In genomic region chr16:57283214-57283955, GRCh38 we compare ENCODE assay signal across 10 cellular contexts. TPM values are rescaled to one million over a fixed set of nuclear protein-coding genes. Genes with fewer than 3 reads are reported as not detected.
DNase-seq lines count a peak whose midpoint lies in the region; ATAC-seq, FAIRE-seq and TF ChIP-seq lines count a peak whose summit lies in the region.
"Had no signal": no experiment of that assay in that cellular context is flagged by ENCODE, and none has a peak within 500 bp of the region (broad histone marks: within the 10 kb centered on the region; RNA-seq: fewer than 3 reads in every experiment).

No MANE protein-coding gene starts in this region.

- DNase-seq in Right ventricle myocardium superior (no peak), Right ventricle myocardium inferior (ENCODE audit: missing footprints) (no peak), H1 (ENCODE audit: low read depth in 1 of 2, low spot score in 2 of 2) (no peak), naive B cell (no peak), ureter (ENCODE audit: low spot score) (peak; percentile 61), GM19239 (ENCODE audit: insufficient read length, low spot score) (no peak), GM10248 (ENCODE audit: extremely low spot score) (no peak)
- DNase-seq: NCI-H510A treated with DMSO at 0.1 percent for 48 hours had no signal

- FAIRE-seq in H1 (lab: Jason Lieb, UNC) (no peak), GM19239 (lab: Jason Lieb, UNC) (no peak)
- FAIRE-seq: endometrium had no signal

- intact Hi-C loops in Right ventricle myocardium superior (cut with DNase I), result no loop called here
- intact Hi-C loops in Right ventricle myocardium inferior (cut with DNase I), result no loop called here

- H4K20me1 ChIP-seq in H1 (replicated peaks in 1 of 2; ENCODE audit: control insufficient read depth in 1 of 2, insufficient read depth in 2 of 2, low read length in 2 of 2), result no peaks in the 10 kb centered on the region

- H3K9ac ChIP-seq in H1 (replicated peaks in 1 of 4; ENCODE audit: extremely low read depth in 1 of 4, low read depth in 3 of 4, low read length in 3 of 4), result no peak overlapping the region

- H3K9me3 Mint-ChIP-seq in naive B cell, result no peaks in the 10 kb centered on the region

- no peaks in the 10 kb centered on the region for H3K36me3 Mint-ChIP-seq in naive B cell

- H2AK5ac ChIP-seq in H1 (ENCODE audit: low read depth, low read length), result no peak overlapping the region

- H4K91ac ChIP-seq in H1 (replicated peaks; ENCODE audit: insufficient read length, low read length), result peak overlapping the region; percentile 73

- H4K8ac ChIP-seq in H1 (ENCODE audit: extremely low read depth, insufficient read depth, low read length), result no peak overlapping the region

- no peaks in the 10 kb centered on the region for H3K79me1 ChIP-seq in H1 (ENCODE audit: low read depth, low read length)

- no peak overlapping the region for H3K4ac ChIP-seq in H1 (replicated peaks; ENCODE audit: insufficient read length, low read depth, low read length)

- CTCF ChIA-PET in H1 (lab: Charles Lee; ENCODE audit: partially characterized antibody) (interaction anchor here (0.9 kb wide), 1 partner anchor 112 kb away, joined by 3 read pairs; no protein-coding TSS in a partner anchor), GM10248 (lab: Yijun Ruan, JAX) (interaction anchor here (1.2 to 1.6 kb wide), 2 partner anchors 18 to 20 kb away, joined by 3 to 5 read pairs; no protein-coding TSS in a partner anchor)

- H2BK5ac ChIP-seq in H1 (ENCODE audit: low read depth, low read length), result no peak overlapping the region

- no peak overlapping the region for H3K56ac ChIP-seq in H1 (replicated peaks; ENCODE audit: insufficient read length, low read depth, low read length)

- no peak overlapping the region for H2BK12ac ChIP-seq in H1 (ENCODE audit: low read depth, low read length)

- no peak overlapping the region for H3K18ac ChIP-seq in H1 (ENCODE audit: extremely low read depth, low read length)

- peaks cover 9 to 28% (median 24%) of the 10 kb centered on the region in 4 experiments; a peak in 6 of 7 replicates for H3K27me3 ChIP-seq in H1 (replicated peaks in 1 of 4; ENCODE audit: control insufficient read depth in 3 of 4, extremely low read depth in 1 of 4, insufficient read depth in 3 of 4, low read length in 3 of 4)

- peaks cover 30 to 74% (median 35%) of the 10 kb centered on the region in 3 donors for H3K27me3 Mint-ChIP-seq in naive B cell

- H2BK20ac ChIP-seq in H1 (ENCODE audit: low read length), result no peak overlapping the region; the same call in 1 of the 2 replicates

- H3K4me1 ChIP-seq in H1 (replicated peaks in 1 of 4; ENCODE audit: control insufficient read depth in 3 of 4, insufficient read depth in 4 of 4, low read length in 3 of 4), result peaks cover 0 to 8% (median 4%) of the 10 kb centered on the region in 4 experiments; a peak in 5 of 7 replicates

- H3K79me2 ChIP-seq in H1 (ENCODE audit: control insufficient read depth in 1 of 2, insufficient read depth in 2 of 2, low read length in 2 of 2), result no peaks in the 10 kb centered on the region

- H2BK120ac ChIP-seq in H1 (replicated peaks; ENCODE audit: low read depth, low read length), result no peak overlapping the region

- peak overlapping the region; percentile 52 to 86 (median 80) for H3K4me3 Mint-ChIP-seq in naive B cell

- TF ChIP-seq RAD21 in H1 (IDR thresholded peaks at IDR 0.05 in 1 of 2, conservative IDR thresholded peaks at IDR 0.05 in 1 of 2; ENCODE audit: low read depth in 2 of 2, low read length in 2 of 2), result no peak

- no peak overlapping the region for H2BK15ac ChIP-seq in H1 (ENCODE audit: low read length)

- POLR2A ChIA-PET in H1 (lab: Charles Lee; ENCODE audit: partially characterized antibody), result interaction anchor here (1.1 to 1.6 kb wide), 5 partner anchors 10 to 133 kb away, joined by 3 to 4 read pairs (median 4); no protein-coding TSS in a partner anchor
- POLR2A ChIA-PET in GM10248 (lab: Yijun Ruan, JAX), result no interaction called here

- no peak overlapping the region for H3K23ac ChIP-seq in H1 (ENCODE audit: insufficient read length)

- WGBS in H1 (ENCODE audit: extremely low coverage in 1 of 2, insufficient coverage in 1 of 2, insufficient read length in 1 of 2, insufficient replicate concordance in 2 of 2, low coverage in 1 of 2, low lambda C conversion rate in 2 of 2, missing lambda C conversion rate in 1 of 2), 2 experiments, result 51% methylated on average over 20 of the region's 24 CpGs; no CpG with 5 or more reads in 1 of the 2 experiments

- H2AFZ ChIP-seq in H1 (ENCODE audit: low read length), result no peak overlapping the region

- no peak overlapping the region for H3K14ac ChIP-seq in H1 (ENCODE audit: insufficient read length)

- peak overlapping the region; percentile 76 to 93 (median 80) for H3K4me3 ChIP-seq in H1 (ENCODE audit: extremely low read depth in 1 of 4, insufficient read depth in 2 of 4, low read depth in 3 of 4, low read length in 4 of 4)

- peak overlapping the region; percentile 65 to 98 for H3K4me2 ChIP-seq in H1 (ENCODE audit: insufficient read depth in 1 of 2, low read depth in 2 of 2, low read length in 2 of 2)

- TF ChIP-seq EP300 in H1 (IDR thresholded peaks at IDR 0.05; ENCODE audit: borderline replicate concordance in 1 of 2, low read depth in 2 of 2, low read length in 2 of 2), result no peak

- no peak for TF ChIP-seq POLR2A in H1 (IDR thresholded peaks at IDR 0.05; ENCODE audit: control extremely low read depth in 1 of 2, low read depth in 2 of 2, low read length in 2 of 2)

- no peaks in the 10 kb centered on the region for H3K9me3 ChIP-seq in H1 (ENCODE audit: insufficient read depth in 2 of 2, low read depth in 1 of 2, low read length in 1 of 2)

- no peak overlapping the region for H3K27ac ChIP-seq in H1 (ENCODE audit: low read depth, low read length)

- peak; percentile 16 for ATAC-seq in Right ventricle myocardium superior (ENCODE audit: poor library complexity)
- ATAC-seq in Right ventricle myocardium inferior, result no peak
- no peak for ATAC-seq in naive B cell (ENCODE audit: low read depth in 2 of 2)
- no peak for ATAC-seq in GM21723 (IDR thresholded peaks at IDR 0.05; ENCODE audit: unreplicated experiment)

- no peak for TF ChIP-seq CTCF in H1 (IDR thresholded peaks at IDR 0.05; ENCODE audit: control extremely low read depth in 1 of 3, insufficient read depth in 1 of 3, low read depth in 1 of 3, low read length in 3 of 3)
- TF ChIP-seq CTCF in GM10248 (IDR thresholded peaks at IDR 0.05; ENCODE audit: control extremely low read depth, extremely low read depth, low read depth, missing control alignments), result no peak

- no peaks in the 10 kb centered on the region; a peak in 2 of 8 replicates for H3K36me3 ChIP-seq in H1 (ENCODE audit: control insufficient read depth in 2 of 4, insufficient read depth in 4 of 4, low read length in 3 of 4)

- H3K4me1 Mint-ChIP-seq in naive B cell, result peaks cover 5 to 16% (median 13%) of the 10 kb centered on the region in 3 donors

- peaks cover 6% of the 10 kb centered on the region for H3K23me2 ChIP-seq in H1 (ENCODE audit: low read depth, low read length)

- peak overlapping the region in 1 of 6 donors; percentile 22 for H3K27ac Mint-ChIP-seq in naive B cell

- H4K5ac ChIP-seq in H1 (ENCODE audit: insufficient read length, low read depth, low read length), result no peak overlapping the region

TF ChIP-seq in H1, 55 proteins besides CTCF, POLR2A, EP300 and RAD21 (continues in another document):
- no peak for TF ChIP-seq SUZ12 (IDR thresholded peaks at IDR 0.05; ENCODE audit: low read length)
- no peak for TF ChIP-seq CHD1 (IDR thresholded peaks at IDR 0.05; ENCODE audit: low read depth, low read length)
- no peak for TF ChIP-seq RXRA (IDR thresholded peaks at IDR 0.05; ENCODE audit: insufficient read depth, low read depth, low read length)
- no peak for TF ChIP-seq E2F6 (IDR thresholded peaks at IDR 0.05)
- TF ChIP-seq POU5F1 (IDR thresholded peaks at IDR 0.05; ENCODE audit: low read depth, low read length), result no peak
- no peak for TF ChIP-seq SP4 (IDR thresholded peaks at IDR 0.05; ENCODE audit: low read length)
- TF ChIP-seq CBX5 (IDR thresholded peaks at IDR 0.05; ENCODE audit: low read depth, low read length), result no peak
- TF ChIP-seq ATF3 (IDR thresholded peaks at IDR 0.05; ENCODE audit: insufficient read depth, low read depth, low read length), result no peak

RNA-seq across cellular contexts. Expression of gene PLLP, which starts 1.1 kb away (rescaled TPM):
- 3.2 TPM for total RNA-seq in Right ventricle myocardium superior
- 3.4 TPM for total RNA-seq in Right ventricle myocardium inferior
- total RNA-seq in H1 (2021; fragmentation: NEBNext Ultra II Directional; extraction: Animal tissue kit (Norgen Biotek cat#: 25700)), result 2.3 and 2.9 TPM in 2 replicates
- 9.7 and 10.6 TPM in 2 replicates for polyA plus RNA-seq in H1 (2011; rRNA removed)
- polyA plus RNA-seq in H1 (2011; cell fraction: cytosol; rRNA removed), result 6.6 TPM
- 4.5 TPM for polyA plus RNA-seq in H1 (2011; cell fraction: nucleus; rRNA removed)
- polyA plus RNA-seq in H1 (2012, experiment 1 of 2), result 2.7 to 4.6 TPM (median 3.7 TPM) in 4 replicates
- 5.6 TPM for polyA plus RNA-seq in H1 (2012, experiment 2 of 2)
- 4.5 TPM for polyA plus RNA-seq in H1 (2013, experiment 1 of 2)
- polyA plus RNA-seq in H1 (2013, experiment 2 of 2), result 5.9 TPM
- polyA minus RNA-seq in H1 (2011; rRNA and poly(A)+ RNA removed), result 3.9 and 4.3 TPM in 2 replicates
- polyA minus RNA-seq in H1 (2011; cell fraction: cytosol; rRNA and poly(A)+ RNA removed), result 4.3 TPM
- 2.7 TPM for polyA minus RNA-seq in H1 (2011; cell fraction: nucleus; rRNA and poly(A)+ RNA removed)
- polyA plus RNA-seq in naive B cell (ENCODE audit: low read depth in 6 of 6), result under 1 TPM; 0.14 to 0.68 (median 0.52) TPM
- total RNA-seq in ureter, result 34.3 TPM

RNA-seq across cellular contexts. Expression of gene ARL2BP, which starts 38.3 kb away (rescaled TPM):
- total RNA-seq in Right ventricle myocardium superior (58.2 TPM), Right ventricle myocardium inferior (64.1 TPM), ureter (43.3 TPM)
- 13.6 and 13.7 TPM in 2 replicates for total RNA-seq in H1 (2021; fragmentation: NEBNext Ultra II Directional; extraction: Animal tissue kit (Norgen Biotek cat#: 25700))
- polyA plus RNA-seq in H1 (2011; rRNA removed) (13.3 and 18.3 TPM in 2 replicates), naive B cell (ENCODE audit: low read depth in 6 of 6) (100 to 1,000 TPM; 108 to 236 (median 132) TPM)
- polyA plus RNA-seq in H1 (2011; cell fraction: cytosol; rRNA removed), result 12.6 TPM
- 5.5 TPM for polyA plus RNA-seq in H1 (2011; cell fraction: nucleus; rRNA removed)
- polyA plus RNA-seq in H1 (2012, experiment 1 of 2), result 8.6 to 11.7 TPM (median 10.3 TPM) in 4 replicates
- 3.9 TPM for polyA plus RNA-seq in H1 (2012, experiment 2 of 2)
- polyA plus RNA-seq in H1 (2013, experiment 1 of 2), result 11.1 TPM
- 11.9 TPM for polyA plus RNA-seq in H1 (2013, experiment 2 of 2)
- polyA minus RNA-seq in H1 (2011; rRNA and poly(A)+ RNA removed), result 9.9 TPM in 2 replicates
- polyA minus RNA-seq in H1 (2011; cell fraction: cytosol; rRNA and poly(A)+ RNA removed), result 10.2 TPM
- 6.4 TPM for polyA minus RNA-seq in H1 (2011; cell fraction: nucleus; rRNA and poly(A)+ RNA removed)
